Comparison of ENCODE assay signal across 8 cellular contexts in the genomic region with DNA sequence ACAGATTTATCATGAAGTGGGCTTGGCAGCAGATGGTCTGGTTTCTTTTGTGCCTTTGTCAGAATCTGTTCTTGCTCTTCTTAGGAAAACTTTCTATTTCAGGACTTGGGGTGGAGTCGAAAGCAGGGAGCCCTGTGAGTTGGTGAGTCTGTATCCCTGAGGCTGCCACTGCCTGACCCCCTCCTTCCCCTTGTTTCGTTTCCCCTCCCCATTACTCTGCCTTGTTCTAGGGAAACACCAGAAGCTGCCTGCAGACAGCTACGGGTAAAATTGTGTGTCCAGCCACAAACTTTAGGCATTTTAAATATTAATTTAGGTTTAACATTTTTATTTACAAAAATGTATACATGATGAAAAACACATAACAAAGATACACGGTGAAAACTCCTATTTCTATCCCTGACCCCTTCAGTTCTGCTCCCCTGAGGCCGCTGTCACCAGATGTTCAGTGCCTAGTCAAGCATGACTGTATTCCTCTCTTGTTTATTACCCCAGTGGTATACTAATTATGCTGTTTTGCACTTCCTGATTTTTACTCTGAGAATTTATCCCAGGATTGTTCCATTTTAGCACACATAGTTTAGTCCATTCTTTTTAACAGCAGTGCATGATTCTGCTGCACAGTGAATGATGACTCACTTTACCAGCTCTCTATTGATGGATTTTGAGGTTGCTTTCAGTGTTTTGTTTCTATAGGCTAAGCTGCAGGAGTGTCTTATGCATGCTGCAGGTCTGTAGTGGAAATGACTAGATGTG. TPM values are rescaled to one million over a fixed set of nuclear protein-coding genes. Genes with fewer than 3 reads are reported as not detected.
DNase-seq lines count a peak whose midpoint lies in the region; ATAC-seq and TF ChIP-seq lines count a peak whose summit lies in the region.

No MANE protein-coding gene starts in this region.

- in situ Hi-C loops in GM13976 (cut with MboI; ENCODE audit: low sequenced_read_pairs, unreplicated experiment), result no loop called here

- no peak for DNase-seq in heart left ventricle
- DNase-seq in Right ventricle myocardium superior, result no peak
- no peak for DNase-seq in activated naive CD8-positive, alpha-beta T cell treated with anti-CD3 and anti-CD28 coated beads, Interleukin-2, amount 10 ng/mL, durations not matched to agents 7 days and 5 days
- no peak for DNase-seq in right lobe of liver
- DNase-seq in uterus, result no peak
- DNase-seq in GM13976 (ENCODE audit: low spot score), result no peak
- DNase-seq in GM19238 (ENCODE audit: insufficient read length, low spot score), result no peak

- peaks cover 32 to 100% (median 96%) of the 10 kb centered on the region in 12 donors for H3K4me1 ChIP-seq in heart left ventricle
- H3K4me1 ChIP-seq in right lobe of liver, result peaks cover 1 to 94% (median 33%) of the 10 kb centered on the region in 4 donors
- H3K4me1 ChIP-seq in uterus, result peaks cover 8 to 26% of the 10 kb centered on the region in 2 donors

- no peak for TF ChIP-seq POLR2A in heart left ventricle (IDR thresholded peaks at IDR 0.05)
- TF ChIP-seq POLR2A in right lobe of liver (IDR thresholded peaks at IDR 0.05), result no peak
- TF ChIP-seq POLR2A in uterus (IDR thresholded peaks at IDR 0.05), result no peak

- H3K9me3 ChIP-seq in heart left ventricle, result no peaks in the 10 kb centered on the region
- H3K9me3 ChIP-seq in right lobe of liver, result no peaks in the 10 kb centered on the region
- no peaks in the 10 kb centered on the region for H3K9me3 ChIP-seq in uterus

- H3K36me3 ChIP-seq in heart left ventricle (no peaks in the 10 kb centered on the region), right lobe of liver (no peaks in the 10 kb centered on the region), uterus (no peaks in the 10 kb centered on the region)

- peaks cover 90% of the 10 kb centered on the region for H3K4me1 Mint-ChIP-seq in activated naive CD8-positive, alpha-beta T cell treated with anti-CD3 and anti-CD28 coated beads, Interleukin-2, amount 10 ng/mL, durations not matched to agents 7 days and 5 days

- H3K4me3 Mint-ChIP-seq in activated naive CD8-positive, alpha-beta T cell treated with anti-CD3 and anti-CD28 coated beads, Interleukin-2, amount 10 ng/mL, durations not matched to agents 7 days and 5 days, result peak overlapping the region; percentile 81

- no peaks in the 10 kb centered on the region for H3K27me3 ChIP-seq in heart left ventricle
- H3K27me3 ChIP-seq in right lobe of liver, result no peaks in the 10 kb centered on the region
- no peaks in the 10 kb centered on the region for H3K27me3 ChIP-seq in uterus

- POLR2A ChIA-PET in activated naive CD8-positive, alpha-beta T cell treated with anti-CD3 and anti-CD28 coated beads, Interleukin-2, amount 10 ng/mL, durations not matched to agents 7 days and 5 days (lab: Charles Lee), result interaction anchor here (0.9 to 14.2 kb wide), 10 partner anchors 8 to 48 kb away, joined by 3 to 150 read pairs (median 6); partner anchors contain the start of gene TSPAN14

- peak overlapping the region in 7 of 12 donors; percentile 9 to 36 (median 12) for H3K4me3 ChIP-seq in heart left ventricle
- no peak overlapping the region for H3K4me3 ChIP-seq in right lobe of liver
- no peak overlapping the region for H3K4me3 ChIP-seq in uterus

- ATAC-seq in heart left ventricle (no peak), Right ventricle myocardium superior (ENCODE audit: poor library complexity) (no peak), HG03378 (IDR thresholded peaks at IDR 0.05; ENCODE audit: unreplicated experiment) (peak; percentile 44), right lobe of liver (no peak)
- ATAC-seq in activated naive CD8-positive, alpha-beta T cell treated with anti-CD3 and anti-CD28 coated beads, Interleukin-2, amount 10 ng/mL, durations not matched to agents 7 days and 5 days (ENCODE audit: low read depth), result no peak

- peak overlapping the region in 11 of 12 donors; percentile 68 to 99 (median 81) for H3K27ac ChIP-seq in heart left ventricle
- H3K27ac ChIP-seq in right lobe of liver, result peak overlapping the region in 2 of 3 donors; percentile 4 to 36
- H3K27ac ChIP-seq in uterus, result peak overlapping the region; percentile 68 to 83

- peak overlapping the region; percentile 93 for H3K27ac Mint-ChIP-seq in activated naive CD8-positive, alpha-beta T cell treated with anti-CD3 and anti-CD28 coated beads, Interleukin-2, amount 10 ng/mL, durations not matched to agents 7 days and 5 days

- 37 to 49% (median 44%) methylated on average over 5 of the region's 5 CpGs for WGBS in heart left ventricle, 4 donors
- 46% methylated on average over 5 of the region's 5 CpGs for whole genome bisulfite sequencing in right lobe of liver (ENCODE audit: insufficient coverage, low coverage, low lambda C conversion rate, missing lambda C conversion rate)

- TF ChIP-seq CTCF in heart left ventricle (IDR thresholded peaks at IDR 0.05), result no peak
- no peak for TF ChIP-seq CTCF in right lobe of liver (IDR thresholded peaks at IDR 0.05)
- no peak for TF ChIP-seq CTCF in uterus (IDR thresholded peaks at IDR 0.05)
- TF ChIP-seq CTCF in GM13976 (IDR thresholded peaks at IDR 0.05; ENCODE audit: borderline replicate concordance, control extremely low read depth, extremely low read depth, insufficient read depth, missing control alignments), result no peak

- peaks cover 20% of the 10 kb centered on the region for H3K36me3 Mint-ChIP-seq in activated naive CD8-positive, alpha-beta T cell treated with anti-CD3 and anti-CD28 coated beads, Interleukin-2, amount 10 ng/mL, durations not matched to agents 7 days and 5 days

- no peaks in the 10 kb centered on the region for H3K27me3 Mint-ChIP-seq in activated naive CD8-positive, alpha-beta T cell treated with anti-CD3 and anti-CD28 coated beads, Interleukin-2, amount 10 ng/mL, durations not matched to agents 7 days and 5 days

- intact Hi-C loops in heart left ventricle (cut with DNase I) (loop anchor here in 1 of 10 donors (2.0 kb wide), 1 partner anchor 42 kb away; no protein-coding TSS in a partner anchor), Right ventricle myocardium superior (cut with DNase I) (no loop called here), right lobe of liver (cut with DNase I) (no loop called here), uterus (cut with DNase I; ENCODE audit: low total_unique reads) (no loop called here)

- H3K9me3 Mint-ChIP-seq in activated naive CD8-positive, alpha-beta T cell treated with anti-CD3 and anti-CD28 coated beads, Interleukin-2, amount 10 ng/mL, durations not matched to agents 7 days and 5 days, result no peaks in the 10 kb centered on the region

RNA-seq across cellular contexts. Expression of gene TSPAN14, which starts 9.1 kb away (rescaled TPM):
- total RNA-seq in heart left ventricle (10 to 100 TPM; 24.6 to 71.5 (median 39.6) TPM), Right ventricle myocardium superior (36.6 TPM), right lobe of liver (10 to 100 TPM; 22.1 to 39.0 (median 28.4) TPM), uterus (100 to 1,000 TPM in 1 of 4 donors, 10 to 100 TPM in 3; 37.1 to 110 (median 66.1) TPM)
- polyA plus RNA-seq in heart left ventricle, result 10 to 100 TPM; 17.4 to 46.3 TPM
- total RNA-seq in activated naive CD8-positive, alpha-beta T cell treated with anti-CD3 and anti-CD28 coated beads, Interleukin-2, amount 10 ng/mL, durations not matched to agents 7 days and 5 days, result 100 to 1,000 TPM in 1 of 2 experiments, 10 to 100 TPM in 1; 98.8 to 112 TPM

RNA-seq across cellular contexts. Expression of gene PRXL2A, which starts 54.8 kb away (rescaled TPM):
- total RNA-seq in heart left ventricle, result 100 to 1,000 TPM in 1 of 9 donors, 10 to 100 TPM in 8; 63.9 to 123 (median 78.6) TPM
- 10 to 100 TPM; 69.9 to 74.4 TPM for polyA plus RNA-seq in heart left ventricle
- 110 TPM for total RNA-seq in Right ventricle myocardium superior
- 10 to 100 TPM; 13.6 to 14.0 TPM for total RNA-seq in activated naive CD8-positive, alpha-beta T cell treated with anti-CD3 and anti-CD28 coated beads, Interleukin-2, amount 10 ng/mL, durations not matched to agents 7 days and 5 days
- 10 to 100 TPM; 41.3 to 89.8 (median 80.5) TPM for total RNA-seq in right lobe of liver
- total RNA-seq in uterus, result 10 to 100 TPM; 12.3 to 70.7 (median 50.9) TPM

Comparison
In these comparisons a context has a peak if more than half of its experiments do, and no peak if none do; other contexts are left out.
1. H3K27ac ChIP-seq: peak in every context shown above with its lines; median percentile 81 in heart left ventricle; 76 in uterus; 20 in right lobe of liver.
2. H3K4me3 ChIP-seq: peak in heart left ventricle (7 of 12); none in right lobe of liver (0 of 3) and uterus (0 of 2).